Comparison of ENCODE assay signal across 2 cellular contexts in genomic region chr7:1307828-1308227, GRCh38.
A peak's percentile ranks its signal among the peaks of the same experiment; 100 is the strongest.
TF ChIP-seq lines count a peak whose summit lies in the region.

No MANE protein-coding gene starts in this region.

TF ChIP-seq in HEK293, 187 proteins besides CTCF, POLR2A, EP300 and RAD21:
- peak; percentile 71; the same call in 1 of the 2 replicates for TF ChIP-seq MZF1 (tag by site-specific recombination; IDR thresholded peaks at IDR 0.05; ENCODE audit: borderline replicate concordance)
- peak; percentile 39 for TF ChIP-seq ZNF146 (tag by site-specific recombination; IDR thresholded peaks at IDR 0.05)
- TF ChIP-seq YY1 (tag by site-specific recombination; IDR thresholded peaks at IDR 0.05), result no peak

TF ChIP-seq in IMR-90, 13 proteins besides CTCF, POLR2A, EP300 and RAD21:
- TF ChIP-seq SMC3 (IDR thresholded peaks at IDR 0.05; ENCODE audit: low read depth, low read length) (no peak), CEBPB (IDR thresholded peaks at IDR 0.05; ENCODE audit: low read depth, low read length) (0 out of 2 replicates have a peak, but pooled peaks have one; percentile 44)
